25 cellular contexts compared by ENCODE assay signal in genomic region chr9:38649731-38650363, GRCh38. TPM values are rescaled to one million over a fixed set of nuclear protein-coding genes. Genes with fewer than 3 reads are reported as not detected.
DNase-seq lines count a peak whose midpoint lies in the region; ATAC-seq and TF ChIP-seq lines count a peak whose summit lies in the region.
"Had no signal": no experiment of that assay in that cellular context is flagged by ENCODE, and none has a peak within 500 bp of the region (broad histone marks: within the 10 kb centered on the region; RNA-seq: fewer than 3 reads in every experiment).

No MANE protein-coding gene starts in this region.

- H3K9me3 ChIP-seq in osteoblast (ENCODE audit: low read depth, low read length) (no peaks in the 10 kb centered on the region), colonic mucosa (no peaks in the 10 kb centered on the region)
- H3K9me3 ChIP-seq: SK-N-SH had no signal

- DNase-seq in head of caudate nucleus (peak in 32 of 42 donors; percentile 34 to 87 (median 63)), left cardiac atrium (peak; percentile 45), osteoblast (ENCODE audit: insufficient read length, low spot score, missing footprints) (peak; percentile 22), substantia nigra (lab: John Stamatoyannopoulos, UW) (no peak), colonic mucosa (no peak), HuH-7 (ENCODE audit: low spot score) (no peak)
- DNase-seq: C1 segment of cervical spinal cord; CD8-positive, alpha-beta T cell; DMS 273 treated with DMSO at 0.1 percent for 48 hours; DMS79; EL; GDM1; HCEC 1CT; MM.1S; NCI-H2029; NCI-H2227 treated with DMSO at 0.1 percent for 48 hours; NCI-H69; SK-N-SH had no signal

- H3K36me3 ChIP-seq in osteoblast (ENCODE audit: insufficient read depth, low read length) (no peaks in the 10 kb centered on the region), colonic mucosa (no peaks in the 10 kb centered on the region)

- H3K27ac ChIP-seq in osteoblast (ENCODE audit: low read depth, low read length) (no peak overlapping the region), substantia nigra (ENCODE audit: low read depth, low read length, poor library complexity, severe bottlenecking) (no peak overlapping the region), colonic mucosa (no peak overlapping the region)
- H3K27ac ChIP-seq: KMS-11, RWPE1 had no signal

- H3K4me2 ChIP-seq in osteoblast (ENCODE audit: insufficient read depth, low read length) = no peak overlapping the region
- H3K4me2 ChIP-seq: KMS-11, SK-N-SH had no signal

- intact Hi-C loops in head of caudate nucleus (cut with DNase I) (no loop called here), left cardiac atrium (cut with DNase I) (loop anchor here in 1 of 2 donors (10.0 kb wide), 1 partner anchor 65 kb away; no protein-coding TSS in a partner anchor), colonic mucosa (cut with DNase I) (loop anchor here (10.0 kb wide), 1 partner anchor 55 kb away; no protein-coding TSS in a partner anchor)

- no peaks in the 10 kb centered on the region for H4K20me1 ChIP-seq in osteoblast (ENCODE audit: insufficient read depth, low read length)

- no peaks in the 10 kb centered on the region for H3K79me2 ChIP-seq in osteoblast (ENCODE audit: insufficient read depth, low read length)

- H3K4me3 ChIP-seq in osteoblast (ENCODE audit: insufficient read depth, low read length) (no peak overlapping the region), colonic mucosa (no peak overlapping the region)
- H3K4me3 ChIP-seq: GM12878 had no signal

- TF ChIP-seq CTCF in osteoblast (IDR thresholded peaks at IDR 0.05; ENCODE audit: extremely low read depth, low read depth, low read length) = no peak
- no peak for TF ChIP-seq CTCF in colonic mucosa (IDR thresholded peaks at IDR 0.05)

- no peaks in the 10 kb centered on the region for H3K4me1 ChIP-seq in osteoblast (ENCODE audit: insufficient read depth, low read length)
- H3K4me1 ChIP-seq in colonic mucosa = no peaks in the 10 kb centered on the region

- H3K9ac ChIP-seq in colonic mucosa (ENCODE audit: low read depth in 2 of 2, low read length in 2 of 2) = no peak overlapping the region
- H3K9ac ChIP-seq: KMS-11, SK-N-SH had no signal

- H3K27me3 ChIP-seq in osteoblast (ENCODE audit: insufficient read depth, low read length) = no peaks in the 10 kb centered on the region
- H3K27me3 ChIP-seq in colonic mucosa = no peaks in the 10 kb centered on the region

- no peak overlapping the region for H2AFZ ChIP-seq in osteoblast (ENCODE audit: low read length)

- ATAC-seq in left cardiac atrium (peak; percentile 86 to 90), HG02981 (IDR thresholded peaks at IDR 0.05; ENCODE audit: unreplicated experiment) (no peak)
- ATAC-seq: CD8-positive, alpha-beta T cell; GM12878; Panc1 had no signal

RNA-seq across cellular contexts. Expression of gene ANKRD18A, which starts 29.5 kb away (rescaled TPM):
- total RNA-seq in left cardiac atrium = 1 to 10 TPM; 5.0 to 5.1 TPM
- total RNA-seq in osteoblast = under 0.01 TPM in 1 of 2 replicates, not detected in the other
- total RNA-seq in colonic mucosa = 1 to 10 TPM; 7.2 to 9.9 TPM
- total RNA-seq: A673, GM12878, OCI-LY7 had no signal

Comparison
In these comparisons a context has a peak if more than half of its experiments do, and no peak if none do; other contexts are left out.
1. DNase-seq: peak in head of caudate nucleus (32 of 42), left cardiac atrium (single experiment) and osteoblast (single experiment); none in substantia nigra (0 of 49), colonic mucosa (single experiment) and HuH-7 (single experiment).